18 cellular contexts compared by ENCODE assay signal in the genomic region with DNA sequence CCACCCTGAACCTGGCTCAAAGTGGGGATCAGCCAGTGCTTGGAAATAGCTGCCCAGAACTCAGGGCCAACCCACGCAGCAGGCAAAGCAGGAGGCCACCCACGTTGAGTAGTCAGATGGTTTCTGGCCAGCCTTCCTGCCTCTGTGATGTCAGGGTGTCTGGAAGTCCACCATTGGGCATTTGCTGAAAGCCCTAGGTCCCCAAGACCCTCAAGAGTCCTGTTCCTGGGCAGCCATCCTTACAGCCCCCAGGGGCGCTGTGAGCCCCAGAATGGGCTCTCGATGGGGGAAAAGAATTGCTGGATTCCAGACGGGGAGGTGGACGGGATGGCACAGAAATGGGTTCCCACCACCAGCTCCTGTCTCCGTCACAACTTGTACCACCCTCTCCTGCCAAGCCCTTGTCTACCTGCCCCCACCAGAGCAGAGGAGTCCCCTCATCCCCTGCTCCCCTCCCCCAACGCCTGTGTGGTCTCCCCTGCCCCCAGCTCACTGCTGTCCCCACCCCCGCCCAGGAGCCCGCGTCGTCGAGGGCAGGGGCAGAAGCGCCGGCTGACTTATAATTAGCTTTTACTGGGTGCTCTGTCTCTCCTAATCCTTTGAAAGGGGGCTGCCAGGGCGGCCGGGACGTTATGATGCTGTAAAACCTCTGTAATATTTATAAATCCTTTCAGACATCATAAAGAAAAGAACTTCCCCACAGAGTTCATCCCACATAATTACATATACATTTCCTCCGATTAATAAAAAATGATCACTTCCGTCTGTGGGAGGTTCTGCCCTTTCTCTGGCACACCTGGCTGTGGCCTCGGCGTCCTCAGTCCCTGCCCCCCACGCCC. TPM values are rescaled to one million over a fixed set of nuclear protein-coding genes. Genes with fewer than 3 reads are reported as not detected.
DNase-seq lines count a peak whose midpoint lies in the region; ATAC-seq and TF ChIP-seq lines count a peak whose summit lies in the region.
"Had no signal": no experiment of that assay in that cellular context is flagged by ENCODE, and none has a peak within 500 bp of the region (broad histone marks: within the 10 kb centered on the region; RNA-seq: fewer than 3 reads in every experiment).

No MANE protein-coding gene starts in this region.

- no peaks in the 10 kb centered on the region for H3K27me3 ChIP-seq in hepatocyte
- no peaks in the 10 kb centered on the region for H3K27me3 ChIP-seq in smooth muscle cell (ENCODE audit: low read depth)

- DNase-seq in NOMO-1 treated with DMSO at 0.1 percent for 48 hours (lab: John Stamatoyannopoulos, UW; ENCODE audit: unreplicated experiment) (peak; percentile 8), NOMO-1 treated with dmso at 0.1 percent for 144 hours (lab: John Stamatoyannopoulos, UW; ENCODE audit: unreplicated experiment) (no peak), NCI-H82 treated with DMSO at 0.1 percent for 48 hours (lab: John Stamatoyannopoulos, UW; ENCODE audit: unreplicated experiment) (peak; percentile 76), hepatocyte (ENCODE audit: low spot score) (no peak), smooth muscle cell (lab: John Stamatoyannopoulos, UW; ENCODE audit: unreplicated experiment) (no peak), GM20000 (ENCODE audit: low spot score) (no peak), DMS79 treated with DMSO at 0.1 percent for 48 hours (lab: John Stamatoyannopoulos, UW) (no peak), mucosa of descending colon (no peak)
- DNase-seq: 8988T; left cardiac atrium; NCI-H774; SHP77 treated with DMSO at 0.1 percent for 48 hours; stimulated activated CD4-positive, alpha-beta T cell treated with anti-CD3 and anti-CD28 coated beads, Interleukin-12 subunit alpha, Interleukin-12 subunit beta, amount 100 ng/mL, for 4 hours; transverse colon had no signal

- WGBS in hepatocyte (ENCODE audit: low lambda C conversion rate, missing lambda C conversion rate): 29% methylated on average over 20 of the region's 23 CpGs
- 22% methylated on average over 22 of the region's 23 CpGs for WGBS in smooth muscle cell (ENCODE audit: low lambda C conversion rate)

- H2AFZ ChIP-seq in hepatocyte (no peak overlapping the region), smooth muscle cell (ENCODE audit: low read depth) (peak overlapping the region; percentile 33)

- H3K9me2 ChIP-seq in hepatocyte (replicated peaks; ENCODE audit: insufficient read depth): no peaks in the 10 kb centered on the region

- H3K4me3 ChIP-seq in hepatocyte (no peak overlapping the region), smooth muscle cell (no peak overlapping the region), mucosa of descending colon (no peak overlapping the region)
- H3K4me3 ChIP-seq: transverse colon had no signal

- ATAC-seq in mucosa of descending colon: no peak
- ATAC-seq: left cardiac atrium had no signal

- H4K20me1 ChIP-seq in hepatocyte (ENCODE audit: insufficient read depth, poor library complexity, severe bottlenecking) (no peaks in the 10 kb centered on the region), smooth muscle cell (ENCODE audit: low read depth) (no peaks in the 10 kb centered on the region)

- H3K79me2 ChIP-seq in hepatocyte (no peaks in the 10 kb centered on the region), smooth muscle cell (ENCODE audit: low read depth) (no peaks in the 10 kb centered on the region)

- H3K4me1 ChIP-seq in hepatocyte (ENCODE audit: insufficient read depth) (peaks cover 18% of the 10 kb centered on the region), smooth muscle cell (ENCODE audit: low read depth) (peaks cover 38% of the 10 kb centered on the region), mucosa of descending colon (ENCODE audit: low read depth) (no peaks in the 10 kb centered on the region)
- H3K4me1 ChIP-seq: transverse colon had no signal

- H3K9me3 ChIP-seq in hepatocyte (ENCODE audit: low read depth) (no peaks in the 10 kb centered on the region), smooth muscle cell (replicated peaks; ENCODE audit: low read depth) (no peaks in the 10 kb centered on the region), mucosa of descending colon (no peaks in the 10 kb centered on the region)
- H3K9me3 ChIP-seq: transverse colon had no signal

- intact Hi-C loops in mucosa of descending colon (cut with DNase I, micrococcal nuclease): no loop called here

- TF ChIP-seq CTCF in hepatocyte (IDR thresholded peaks at IDR 0.05; ENCODE audit: poor library complexity): peak; percentile 24
- no peak for TF ChIP-seq CTCF in smooth muscle cell (IDR thresholded peaks at IDR 0.05; ENCODE audit: borderline replicate concordance, insufficient read depth, poor library complexity, severe bottlenecking)
- no peak for TF ChIP-seq CTCF in GM20000 (IDR thresholded peaks at IDR 0.05; ENCODE audit: extremely low read depth, missing control alignments)
- TF ChIP-seq CTCF in mucosa of descending colon (IDR thresholded peaks at IDR 0.05): no peak

- peak overlapping the region; percentile 54 for H3K9ac ChIP-seq in smooth muscle cell (ENCODE audit: low read depth)

- H3K4me2 ChIP-seq in hepatocyte: peak overlapping the region; percentile 23
- peak overlapping the region; percentile 20 for H3K4me2 ChIP-seq in smooth muscle cell

- H3K27ac ChIP-seq in hepatocyte (peak overlapping the region; percentile 63), smooth muscle cell (ENCODE audit: low read depth) (peak overlapping the region; percentile 98)
- H3K27ac ChIP-seq: transverse colon had no signal

- H3K36me3 ChIP-seq in hepatocyte (replicated peaks; ENCODE audit: insufficient read depth, low read depth) (no peaks in the 10 kb centered on the region), smooth muscle cell (ENCODE audit: low read depth) (no peaks in the 10 kb centered on the region), mucosa of descending colon (ENCODE audit: low read depth) (no peaks in the 10 kb centered on the region)
- H3K36me3 ChIP-seq: transverse colon had no signal

- peaks cover 27% of the 10 kb centered on the region for H3F3A ChIP-seq in smooth muscle cell (ENCODE audit: low read depth)

RNA-seq across cellular contexts. Expression of gene MYL10, which starts 3.8 kb away (rescaled TPM):
- 0.23 and 0.60 TPM in 2 replicates for total RNA-seq in hepatocyte
- polyA plus RNA-seq in hepatocyte: 1.2 and 2.1 TPM in 2 replicates
- total RNA-seq in smooth muscle cell: 5.3 and 14.3 TPM in 2 replicates
- polyA plus RNA-seq in smooth muscle cell: 19.0 and 32.7 TPM in 2 replicates
- not detected for total RNA-seq in mucosa of descending colon
- total RNA-seq: dermis microvascular lymphatic vessel endothelial cell, frontal cortex, left cardiac atrium, transverse colon had no signal
- polyA plus RNA-seq: adipose tissue, neural cell had no signal

Comparison
In these comparisons a context has a peak if more than half of its experiments do, and no peak if none do; other contexts are left out.
1. DNase-seq: peak in NOMO-1 treated with DMSO at 0.1 percent for 48 hours (single experiment) and NCI-H82 treated with DMSO at 0.1 percent for 48 hours (single experiment); none in NOMO-1 treated with dmso at 0.1 percent for 144 hours (single experiment), hepatocyte (single experiment), smooth muscle cell (single experiment), GM20000 (single experiment), DMS79 treated with DMSO at 0.1 percent for 48 hours (single experiment) and mucosa of descending colon (0 of 3).